ENCODE assay signal across 8 cellular contexts in genomic region chr10:132443605-132443997, GRCh38. TPM values are rescaled to one million over a fixed set of nuclear protein-coding genes. Genes with fewer than 3 reads are reported as not detected.
DNase-seq lines count a peak whose midpoint lies in the region; TF ChIP-seq lines count a peak whose summit lies in the region.

No MANE protein-coding gene starts in this region.

- intact Hi-C loops in transverse colon (cut with DNase I; ENCODE audit: low total_unique reads): no loop called here

- no peak overlapping the region for H3K27ac Mint-ChIP-seq in endodermal cell

- H3K27me3 ChIP-seq in transverse colon (no peaks in the 10 kb centered on the region), endodermal cell (ENCODE audit: control insufficient read depth, insufficient read depth, low read length, poor library complexity, severe bottlenecking) (no peaks in the 10 kb centered on the region)

- no peak overlapping the region for H3K9ac ChIP-seq in SK-N-MC (ENCODE audit: insufficient read length)
- H3K9ac ChIP-seq in endodermal cell (ENCODE audit: extremely low read depth, low read length, poor library complexity, severe bottlenecking): no peak overlapping the region

- H3K9me3 ChIP-seq in SK-N-MC (ENCODE audit: low read depth, low read length) (no peaks in the 10 kb centered on the region), transverse colon (no peaks in the 10 kb centered on the region), endodermal cell (ENCODE audit: control insufficient read depth, low read length) (no peaks in the 10 kb centered on the region)

- no peaks in the 10 kb centered on the region for H3K36me3 ChIP-seq in SK-N-MC (ENCODE audit: insufficient read depth, low read length)
- no peaks in the 10 kb centered on the region for H3K36me3 ChIP-seq in transverse colon
- H3K36me3 ChIP-seq in endodermal cell (ENCODE audit: control insufficient read depth, insufficient read depth, low read length): no peaks in the 10 kb centered on the region

- no peak overlapping the region for H3K4me3 Mint-ChIP-seq in endodermal cell

- H3K27me3 Mint-ChIP-seq in endodermal cell (ENCODE audit: insufficient read depth): no peaks in the 10 kb centered on the region

- TF ChIP-seq EP300 in transverse colon (IDR thresholded peaks at IDR 0.05; ENCODE audit: low read depth): no peak

- peak overlapping the region; percentile 57; the same call in 1 of the 2 replicates for H3K27ac ChIP-seq in SK-N-MC
- H3K27ac ChIP-seq in transverse colon: no peak overlapping the region
- H3K27ac ChIP-seq in endodermal cell (ENCODE audit: low read depth, low read length): no peak overlapping the region

- TF ChIP-seq POLR2A in transverse colon (IDR thresholded peaks at IDR 0.05): no peak

- H3K4me3 ChIP-seq in SK-N-MC (no peak overlapping the region), transverse colon (no peak overlapping the region), endodermal cell (ENCODE audit: low read length) (no peak overlapping the region)

- peaks cover 12% of the 10 kb centered on the region for H3K4me1 Mint-ChIP-seq in endodermal cell

- H3K9me3 Mint-ChIP-seq in endodermal cell: no peaks in the 10 kb centered on the region

- WGBS in transverse colon (ENCODE audit: low coverage in 1 of 2), 2 donors: 42 to 64% methylated on average over 5 to 10 of the region's 10 CpGs
- 92% methylated on average over 6 of the region's 10 CpGs; no CpG with 5 or more reads in 1 of the 2 experiments for WGBS in endodermal cell (ENCODE audit: insufficient coverage in 1 of 2, insufficient read length in 1 of 2), 2 experiments

- no peaks in the 10 kb centered on the region for H3K36me3 Mint-ChIP-seq in endodermal cell (ENCODE audit: low read depth)

- in situ Hi-C loops in transverse colon (cut with MboI; ENCODE audit: low pct_ligation_motif_present in 1 of 4, low pct_unique_long_range_greater_than_20kb in 1 of 4, low sequenced_read_pairs in 3 of 4): no loop called here

- peak; percentile 19 for DNase-seq in NK-92 treated with Interleukin-12 subunit alpha and Interleukin-12 subunit beta, amount 100 ng/mL, for 24 hours (lab: John Stamatoyannopoulos, UW)
- no peak for DNase-seq in NK-92 (lab: John Stamatoyannopoulos, UW; ENCODE audit: unreplicated experiment)
- no peak for DNase-seq in SK-N-MC (ENCODE audit: low read depth, low spot score)
- peak; percentile 55 for DNase-seq in activated gamma-delta T cell (lab: John Stamatoyannopoulos, UW)
- peak; percentile 39 to 56 for DNase-seq in lung microvascular endothelial cell (ENCODE audit: low read depth in 2 of 2)
- DNase-seq in transverse colon: peak; percentile 66
- no peak for DNase-seq in NCI-H1092 treated with DMSO at 0.1 percent for 48 hours (lab: John Stamatoyannopoulos, UW)
- DNase-seq in endodermal cell: no peak

- TF ChIP-seq CTCF in transverse colon (IDR thresholded peaks at IDR 0.05) (peak; percentile 30 to 54 (median 44)), endodermal cell (conservative IDR thresholded peaks at IDR 0.05) (no peak)

- peaks cover 21 to 23% (median 23%) of the 10 kb centered on the region in 4 donors for H3K4me1 ChIP-seq in transverse colon
- H3K4me1 ChIP-seq in endodermal cell (ENCODE audit: control insufficient read depth, insufficient read depth, low read length): peaks cover 4% of the 10 kb centered on the region

RNA-seq across cellular contexts. Expression of gene PWWP2B, which starts 46.6 kb away (rescaled TPM):
- 6.5 and 9.1 TPM in 2 replicates for total RNA-seq in lung microvascular endothelial cell
- 100 to 1,000 TPM in 1 of 4 donors, 10 to 100 TPM in 3; 45.9 to 129 (median 61.2) TPM for total RNA-seq in transverse colon
- total RNA-seq in endodermal cell: 10 to 100 TPM; 11.4 to 13.9 TPM
- polyA plus RNA-seq in endodermal cell (2013, experiment 1 of 2): 7.5 TPM
- 6.7 TPM for polyA plus RNA-seq in endodermal cell (2013, experiment 2 of 2)

Comparison
In these comparisons a context has a peak if more than half of its experiments do, and no peak if none do; other contexts are left out.
1. DNase-seq: peak in NK-92 treated with Interleukin-12 subunit alpha and Interleukin-12 subunit beta, amount 100 ng/mL, for 24 hours (single experiment), activated gamma-delta T cell (single experiment), lung microvascular endothelial cell (2 of 2) and transverse colon (single experiment); none in NK-92 (single experiment), SK-N-MC (single experiment), NCI-H1092 treated with DMSO at 0.1 percent for 48 hours (single experiment) and endodermal cell (single experiment).